ENCODE assay signal across 13 cellular contexts in genomic region chr9:93267681-93268505, GRCh38.
DNase-seq lines count a peak whose midpoint lies in the region; ATAC-seq and TF ChIP-seq lines count a peak whose summit lies in the region.
"Had no signal": no experiment of that assay in that cellular context is flagged by ENCODE, and none has a peak within 500 bp of the region (broad histone marks: within the 10 kb centered on the region; RNA-seq: fewer than 3 reads in every experiment).

No MANE protein-coding gene starts in this region.

- H3K36me3 ChIP-seq in SK-N-SH (replicated peaks in 1 of 2; ENCODE audit: control insufficient read depth in 1 of 2, insufficient read depth in 2 of 2, low read length in 1 of 2), result peaks cover 0 to 3% of the 10 kb centered on the region in 2 experiments
- H3K36me3 ChIP-seq: thyroid gland had no signal

- no peak for TF ChIP-seq CTCF in SK-N-SH (IDR thresholded peaks at IDR 0.05)

- no peak overlapping the region for H3K4me2 ChIP-seq in SK-N-SH
- H3K4me2 ChIP-seq: PC-9 had no signal

- no peak overlapping the region for H3K9ac ChIP-seq in SK-N-SH

- ATAC-seq in SK-N-SH treated with all-trans-retinoic acid at 6 μM for 48 hours (no peak), left colon (peak; percentile 35)
- ATAC-seq in stimulated activated naive B cell treated with anti-CD40 and anti-IgM and Interleukin-4, amounts not matched to agents 10 μg/mL and 1 μg/mL and 100 μg/mL, for 72 hours (replicated peaks), result no peak

- H3K4me3 ChIP-seq in SK-N-SH (ENCODE audit: low read depth in 2 of 2, low read length in 1 of 2), result no peak overlapping the region
- H3K4me3 ChIP-seq: PC-9, thyroid gland had no signal

- H3K4me1 ChIP-seq in SK-N-SH (ENCODE audit: control insufficient read depth in 1 of 2, insufficient read depth in 2 of 2, low read depth in 1 of 2, low read length in 1 of 2), result no peaks in the 10 kb centered on the region

- intact Hi-C loops in left colon (cut with DNase I, micrococcal nuclease), result no loop called here

- POLR2A ChIA-PET in SK-N-SH (lab: Yijun Ruan, JAX), result no interaction called here

- TF ChIP-seq RAD21 in SK-N-SH (IDR thresholded peaks at IDR 0.05; ENCODE audit: low read length), result no peak

- H2AFZ ChIP-seq in SK-N-SH (ENCODE audit: low read depth), result no peak overlapping the region
- H2AFZ ChIP-seq: PC-9 had no signal

- no peak overlapping the region for H3K27ac ChIP-seq in SK-N-SH (ENCODE audit: low read depth in 2 of 2, low read length in 1 of 2)
- H3K27ac ChIP-seq: PC-9 had no signal

- H4K20me1 ChIP-seq in SK-N-SH (ENCODE audit: insufficient read depth), result no peaks in the 10 kb centered on the region

- no peaks in the 10 kb centered on the region for H3K9me3 ChIP-seq in SK-N-SH
- H3K9me3 ChIP-seq: thyroid gland had no signal

- H3K9me2 ChIP-seq in SK-N-SH, result no peaks in the 10 kb centered on the region

- no peaks in the 10 kb centered on the region for H3F3A ChIP-seq in SK-N-SH (replicated peaks; ENCODE audit: insufficient read depth)

- WGBS in SK-N-SH (ENCODE audit: low lambda C conversion rate), result 86% methylated on average over 19 of the region's 28 CpGs

- no peak for TF ChIP-seq EP300 in SK-N-SH (IDR thresholded peaks at IDR 0.05; ENCODE audit: borderline replicate concordance in 1 of 2, low read depth in 1 of 2, low read length in 1 of 2)

- H3K27ac Mint-ChIP-seq in stimulated activated naive B cell treated with anti-CD40 and anti-IgM and Interleukin-4, amounts not matched to agents 10 μg/mL and 1 μg/mL and 100 μg/mL, for 72 hours, result no peak overlapping the region
- H3K27ac Mint-ChIP-seq: activated naive CD4-positive, alpha-beta T cell treated with anti-CD3 and anti-CD28 coated beads, Interleukin-2, amount 50 U/mL, for 24 hours had no signal

- H3K27me3 Mint-ChIP-seq in stimulated activated naive B cell treated with anti-CD40 and anti-IgM and Interleukin-4, amounts not matched to agents 10 μg/mL and 1 μg/mL and 100 μg/mL, for 72 hours, result peaks cover 0 to 3% of the 10 kb centered on the region in 2 donors
- H3K27me3 Mint-ChIP-seq: activated naive CD4-positive, alpha-beta T cell treated with anti-CD3 and anti-CD28 coated beads, Interleukin-2, amount 50 U/mL, for 24 hours had no signal

- CTCF ChIA-PET in SK-N-SH (lab: Yijun Ruan, JAX), result interaction anchor here (0.7 kb wide), 1 partner anchor 17 kb away, joined by 3 read pairs; no protein-coding TSS in a partner anchor

- H3K79me2 ChIP-seq in SK-N-SH (ENCODE audit: insufficient read depth), result no peaks in the 10 kb centered on the region

- H3K4me3 Mint-ChIP-seq in stimulated activated naive B cell treated with anti-CD40 and anti-IgM and Interleukin-4, amounts not matched to agents 10 μg/mL and 1 μg/mL and 100 μg/mL, for 72 hours, result peak overlapping the region; percentile 74 to 77
- H3K4me3 Mint-ChIP-seq: neural crest cell had no signal

- DNase-seq in SK-N-SH (peak; percentile 9), NCI-H69 (lab: John Stamatoyannopoulos, UW) (peak; percentile 43), left colon (no peak), NK-92 (lab: John Stamatoyannopoulos, UW; ENCODE audit: unreplicated experiment) (no peak), inferior parietal cortex (ENCODE audit: extremely low spot score) (no peak), NCI-H1417 (lab: John Stamatoyannopoulos, UW) (no peak)
- no peak for DNase-seq in stimulated activated naive B cell treated with anti-CD40 and anti-IgM and Interleukin-4, amounts not matched to agents 10 μg/mL and 1 μg/mL and 100 μg/mL, for 72 hours
- DNase-seq: activated CD4-positive, alpha-beta T cell treated with anti-CD3 and anti-CD28 coated beads, Interleukin-2, amount 50 U/mL, for 4 hours; PC-9; thyroid gland had no signal

- H3K36me3 Mint-ChIP-seq in stimulated activated naive B cell treated with anti-CD40 and anti-IgM and Interleukin-4, amounts not matched to agents 10 μg/mL and 1 μg/mL and 100 μg/mL, for 72 hours, result no peaks in the 10 kb centered on the region

- no peaks in the 10 kb centered on the region for H3K27me3 ChIP-seq in SK-N-SH (ENCODE audit: insufficient read depth)
- H3K27me3 ChIP-seq: thyroid gland had no signal

- peaks cover 27 to 42% of the 10 kb centered on the region in 2 donors for H3K4me1 Mint-ChIP-seq in stimulated activated naive B cell treated with anti-CD40 and anti-IgM and Interleukin-4, amounts not matched to agents 10 μg/mL and 1 μg/mL and 100 μg/mL, for 72 hours
- H3K4me1 Mint-ChIP-seq: neural crest cell had no signal

- H3K9me3 Mint-ChIP-seq in stimulated activated naive B cell treated with anti-CD40 and anti-IgM and Interleukin-4, amounts not matched to agents 10 μg/mL and 1 μg/mL and 100 μg/mL, for 72 hours, result no peaks in the 10 kb centered on the region

TF ChIP-seq in SK-N-SH, 30 proteins besides CTCF, POLR2A, EP300 and RAD21 (continues in another document):
- TF ChIP-seq MAX (IDR thresholded peaks at IDR 0.05; ENCODE audit: low read depth) (no peak), RFX5 (IDR thresholded peaks at IDR 0.05; ENCODE audit: low read length) (no peak), FOXJ3 (CRISPR knock-in tag; IDR thresholded peaks at IDR 0.05) (no peak), GABPA (IDR thresholded peaks at IDR 0.05; ENCODE audit: low read depth) (no peak), ELF1 (IDR thresholded peaks at IDR 0.05) (no peak), RCOR1 (IDR thresholded peaks at IDR 0.05; ENCODE audit: low read length) (no peak), CHD2 (IDR thresholded peaks at IDR 0.05; ENCODE audit: low read length, partially characterized antibody) (no peak), TEAD4 (IDR thresholded peaks at IDR 0.05; ENCODE audit: borderline replicate concordance, insufficient read depth) (no peak), EZH2phosphoT487 (IDR thresholded peaks at IDR 0.05; ENCODE audit: borderline replicate concordance, low read depth) (no peak), NRF1 (IDR thresholded peaks at IDR 0.05; ENCODE audit: low read depth, low read length) (no peak), GATA2 (CRISPR knock-in tag; IDR thresholded peaks at IDR 0.05) (no peak), FOSL2 (IDR thresholded peaks at IDR 0.05; ENCODE audit: borderline replicate concordance, low read depth) (no peak)
- TF ChIP-seq, protein P1, sequence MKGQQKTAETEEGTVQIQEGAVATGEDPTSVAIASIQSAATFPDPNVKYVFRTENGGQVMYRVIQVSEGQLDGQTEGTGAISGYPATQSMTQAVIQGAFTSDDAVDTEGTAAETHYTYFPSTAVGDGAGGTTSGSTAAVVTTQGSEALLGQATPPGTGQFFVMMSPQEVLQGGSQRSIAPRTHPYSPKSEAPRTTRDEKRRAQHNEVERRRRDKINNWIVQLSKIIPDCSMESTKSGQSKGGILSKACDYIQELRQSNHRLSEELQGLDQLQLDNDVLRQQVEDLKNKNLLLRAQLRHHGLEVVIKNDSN (IDR thresholded peaks at IDR 0.05; ENCODE audit: borderline replicate concordance, low read depth), result no peak

TF ChIP-seq in SK-N-SH treated with all-trans-retinoic acid at 6 μM for 48 hours, 23 proteins besides CTCF, POLR2A, EP300 and RAD21:
- TF ChIP-seq, protein P2, sequence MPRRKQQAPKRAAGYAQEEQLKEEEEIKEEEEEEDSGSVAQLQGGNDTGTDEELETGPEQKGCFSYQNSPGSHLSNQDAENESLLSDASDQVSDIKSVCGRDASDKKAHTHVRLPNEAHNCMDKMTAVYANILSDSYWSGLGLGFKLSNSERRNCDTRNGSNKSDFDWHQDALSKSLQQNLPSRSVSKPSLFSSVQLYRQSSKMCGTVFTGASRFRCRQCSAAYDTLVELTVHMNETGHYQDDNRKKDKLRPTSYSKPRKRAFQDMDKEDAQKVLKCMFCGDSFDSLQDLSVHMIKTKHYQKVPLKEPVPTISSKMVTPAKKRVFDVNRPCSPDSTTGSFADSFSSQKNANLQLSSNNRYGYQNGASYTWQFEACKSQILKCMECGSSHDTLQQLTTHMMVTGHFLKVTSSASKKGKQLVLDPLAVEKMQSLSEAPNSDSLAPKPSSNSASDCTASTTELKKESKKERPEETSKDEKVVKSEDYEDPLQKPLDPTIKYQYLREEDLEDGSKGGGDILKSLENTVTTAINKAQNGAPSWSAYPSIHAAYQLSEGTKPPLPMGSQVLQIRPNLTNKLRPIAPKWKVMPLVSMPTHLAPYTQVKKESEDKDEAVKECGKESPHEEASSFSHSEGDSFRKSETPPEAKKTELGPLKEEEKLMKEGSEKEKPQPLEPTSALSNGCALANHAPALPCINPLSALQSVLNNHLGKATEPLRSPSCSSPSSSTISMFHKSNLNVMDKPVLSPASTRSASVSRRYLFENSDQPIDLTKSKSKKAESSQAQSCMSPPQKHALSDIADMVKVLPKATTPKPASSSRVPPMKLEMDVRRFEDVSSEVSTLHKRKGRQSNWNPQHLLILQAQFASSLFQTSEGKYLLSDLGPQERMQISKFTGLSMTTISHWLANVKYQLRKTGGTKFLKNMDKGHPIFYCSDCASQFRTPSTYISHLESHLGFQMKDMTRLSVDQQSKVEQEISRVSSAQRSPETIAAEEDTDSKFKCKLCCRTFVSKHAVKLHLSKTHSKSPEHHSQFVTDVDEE (CRISPR knock-in tag; IDR thresholded peaks at IDR 0.05), result no peak
- TF ChIP-seq SNAI2 (CRISPR knock-in tag; IDR thresholded peaks at IDR 0.05) (no peak), ZNF8 (CRISPR knock-in tag; IDR thresholded peaks at IDR 0.05) (no peak), OSR1 (CRISPR knock-in tag; IDR thresholded peaks at IDR 0.05) (no peak), PPARA (CRISPR knock-in tag; IDR thresholded peaks at IDR 0.05; ENCODE audit: borderline replicate concordance) (no peak), CSDC2 (CRISPR knock-in tag; IDR thresholded peaks at IDR 0.05) (no peak), ZNF70 (CRISPR knock-in tag; IDR thresholded peaks at IDR 0.05) (no peak)

Comparison
In these comparisons a context has a peak if more than half of its experiments do, and no peak if none do; other contexts are left out.
1. DNase-seq: peak in SK-N-SH (single experiment) and NCI-H69 (single experiment); none in left colon (0 of 2), stimulated activated naive B cell treated with anti-CD40 and anti-IgM and Interleukin-4, amounts not matched to agents 10 μg/mL and 1 μg/mL and 100 μg/mL, for 72 hours (single experiment), NK-92 (single experiment), inferior parietal cortex (single experiment) and NCI-H1417 (0 of 3).